ENCODE assay signal across 8 cellular contexts in the genomic region with DNA sequence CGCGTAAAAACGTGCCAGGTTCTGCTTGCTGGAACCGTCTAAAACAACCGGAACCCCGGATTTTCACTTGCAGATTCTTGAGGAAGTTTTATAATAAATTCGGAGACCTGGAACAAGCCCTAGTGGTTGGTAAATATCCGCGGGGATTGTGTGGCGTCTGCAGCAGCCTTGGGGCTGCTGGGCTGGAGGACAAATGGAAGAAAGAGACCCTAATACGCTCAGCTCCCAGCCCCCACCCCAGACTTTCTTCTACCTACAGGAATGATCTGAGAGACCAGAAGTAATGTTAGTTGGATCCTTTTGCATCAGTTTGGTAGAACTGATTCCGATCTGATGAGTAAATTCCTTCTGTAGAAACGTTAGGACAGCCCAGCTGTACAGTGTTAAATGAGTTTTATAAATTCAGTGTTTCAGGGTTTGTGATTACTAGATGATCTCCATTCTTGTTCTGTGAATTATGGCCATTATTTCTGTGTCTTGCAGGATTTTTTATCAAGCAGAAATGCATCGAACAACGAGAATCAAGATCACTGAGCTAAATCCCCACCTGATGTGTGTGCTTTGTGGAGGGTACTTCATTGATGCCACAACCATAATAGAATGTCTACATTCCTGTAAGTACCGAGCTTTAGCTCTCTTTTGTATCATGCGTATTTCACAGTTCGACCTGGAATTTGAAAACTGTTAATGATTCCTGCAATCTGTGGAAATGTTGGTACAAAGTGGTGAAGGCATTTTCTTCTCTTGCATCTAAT. TPM values are rescaled to one million over a fixed set of nuclear protein-coding genes. Genes with fewer than 3 reads are reported as not detected.
DNase-seq lines count a peak whose midpoint lies in the region; ATAC-seq, FAIRE-seq and TF ChIP-seq lines count a peak whose summit lies in the region.

No MANE protein-coding gene starts in this region.

- H3K4me3 ChIP-seq in AG10803 (ENCODE audit: low read length) = peak overlapping the region; percentile 68
- peak overlapping the region; percentile 70 for H3K4me3 ChIP-seq in HUES6 (ENCODE audit: low read depth, low read length)

- H3K9me3 Mint-ChIP-seq in chondrocyte (ENCODE audit: low read depth) = no peaks in the 10 kb centered on the region
- H3K9me3 Mint-ChIP-seq in naive thymus-derived CD8-positive, alpha-beta T cell = peaks cover 0 to 9% (median 0%) of the 10 kb centered on the region in 9 donors

- H3K27ac ChIP-seq in HUES6 (ENCODE audit: low read depth, low read length) = no peak overlapping the region

- H3K27ac Mint-ChIP-seq in chondrocyte (ENCODE audit: unreplicated experiment) = peak overlapping the region; percentile 85
- peak overlapping the region; percentile 51 to 94 (median 88) for H3K27ac Mint-ChIP-seq in naive thymus-derived CD8-positive, alpha-beta T cell

- 0 out of 2 replicates have a peak, but pooled peaks cover 4% of the 10 kb centered on the region for H3K36me3 ChIP-seq in HUES6 (ENCODE audit: control insufficient read depth, insufficient read depth, low read length)

- H3K27me3 ChIP-seq in HUES6 (ENCODE audit: control insufficient read depth, insufficient read depth, low read length) = peaks cover 78% of the 10 kb centered on the region

- peak overlapping the region; percentile 79 for H3K4me3 Mint-ChIP-seq in chondrocyte (ENCODE audit: unreplicated experiment)
- peak overlapping the region; percentile 64 to 83 (median 80) for H3K4me3 Mint-ChIP-seq in naive thymus-derived CD8-positive, alpha-beta T cell

- peaks cover 11% of the 10 kb centered on the region for H3K36me3 Mint-ChIP-seq in chondrocyte (ENCODE audit: low read depth)
- peaks cover 6 to 24% (median 13%) of the 10 kb centered on the region in 3 donors for H3K36me3 Mint-ChIP-seq in naive thymus-derived CD8-positive, alpha-beta T cell

- H3K9ac ChIP-seq in HUES6 (ENCODE audit: low read length) = peak overlapping the region; percentile 55

- ATAC-seq in naive thymus-derived CD8-positive, alpha-beta T cell = no peak
- ATAC-seq in HG02870 (IDR thresholded peaks at IDR 0.05; ENCODE audit: unreplicated experiment) = no peak

- H3K9me3 ChIP-seq in HUES6 (ENCODE audit: control insufficient read depth, insufficient read depth, low read depth, low read length) = no peaks in the 10 kb centered on the region

- peaks cover 41% of the 10 kb centered on the region for H3K4me1 Mint-ChIP-seq in chondrocyte (ENCODE audit: low read depth)
- peaks cover 7 to 43% (median 39%) of the 10 kb centered on the region in 4 donors for H3K4me1 Mint-ChIP-seq in naive thymus-derived CD8-positive, alpha-beta T cell

- FAIRE-seq in urothelium cell line (lab: Jason Lieb, UNC) = no peak

- DNase-seq in AG10803 (ENCODE audit: low read depth) (peak; percentile 35), chondrocyte (ENCODE audit: low spot score) (no peak), NCI-H345 (lab: John Stamatoyannopoulos, UW) (no peak), NCI-H1436 treated with DMSO at 0.1 percent for 48 hours (lab: John Stamatoyannopoulos, UW) (no peak), urothelium cell line (ENCODE audit: low spot score) (no peak)
- no peak for DNase-seq in naive thymus-derived CD8-positive, alpha-beta T cell

- peaks cover 6% of the 10 kb centered on the region for H3K27me3 Mint-ChIP-seq in chondrocyte (ENCODE audit: low read depth)
- H3K27me3 Mint-ChIP-seq in naive thymus-derived CD8-positive, alpha-beta T cell = peaks cover 3 to 35% (median 25%) of the 10 kb centered on the region in 5 donors

- H3K4me1 ChIP-seq in HUES6 (ENCODE audit: control insufficient read depth, insufficient read depth, low read length) = peaks cover 36% of the 10 kb centered on the region

- POLR2A ChIA-PET in naive thymus-derived CD8-positive, alpha-beta T cell (lab: Charles Lee) = interaction anchor here (0.6 to 6.0 kb wide), 7 partner anchors 9 to 110 kb away, joined by 3 to 53 read pairs (median 4); partner anchors contain the start of gene COMMD3

- TF ChIP-seq CTCF in AG10803 (conservative IDR thresholded peaks at IDR 0.05; ENCODE audit: low read length) (no peak; the same call in 1 of the 2 replicates), chondrocyte (IDR thresholded peaks at IDR 0.05) (peak; percentile 51)

RNA-seq across cellular contexts. Expression of gene BMI1, which starts 5.2 kb away (rescaled TPM):
- 53.2 to 62.3 TPM (median 55.9 TPM) in 3 replicates for total RNA-seq in chondrocyte
- 10 to 100 TPM; 70.2 to 80.3 TPM for total RNA-seq in naive thymus-derived CD8-positive, alpha-beta T cell
- 10 to 100 TPM; 22.5 to 32.9 (median 25.7) TPM for polyA plus RNA-seq in naive thymus-derived CD8-positive, alpha-beta T cell

RNA-seq across cellular contexts. Expression of gene COMMD3, which starts 9.9 kb away (rescaled TPM):
- total RNA-seq in chondrocyte = 51.4 to 68.9 TPM (median 55.8 TPM) in 3 replicates
- 10 to 100 TPM; 53.9 to 59.3 TPM for total RNA-seq in naive thymus-derived CD8-positive, alpha-beta T cell
- polyA plus RNA-seq in naive thymus-derived CD8-positive, alpha-beta T cell = 10 to 100 TPM; 38.5 to 57.8 (median 48.4) TPM

RNA-seq across cellular contexts. Expression of gene SPAG6, which starts 19.2 kb away (rescaled TPM):
- not detected in 3 replicates for total RNA-seq in chondrocyte
- total RNA-seq in naive thymus-derived CD8-positive, alpha-beta T cell = not detected
- not detected for polyA plus RNA-seq in naive thymus-derived CD8-positive, alpha-beta T cell
